Comparison of ENCODE assay signal across 1 cellular context in genomic region chr1:86773331-86774288, GRCh38.
TF ChIP-seq lines count a peak whose summit lies in the region.

No MANE protein-coding gene starts in this region.

TF ChIP-seq in K562, 482 proteins besides CTCF, POLR2A, EP300 and RAD21 (continued from another document):
- TF ChIP-seq ZNF263 (CRISPR knock-in tag; IDR thresholded peaks at IDR 0.05; ENCODE audit: borderline replicate concordance) (no peak), NFATC3 (IDR thresholded peaks at IDR 0.05) (no peak), RFX7 (CRISPR knock-in tag; IDR thresholded peaks at IDR 0.05) (no peak), EZH2 (IDR thresholded peaks at IDR 0.05; ENCODE audit: borderline replicate concordance, low read depth, low read length) (no peak), ZNF280A (IDR thresholded peaks at IDR 0.05; ENCODE audit: low read depth, partially characterized antibody) (no peak), NR2F6 (CRISPR knock-in tag; IDR thresholded peaks at IDR 0.05) (no peak), ZNF785 (CRISPR knock-in tag; IDR thresholded peaks at IDR 0.05) (no peak)
